In the genomic region with DNA sequence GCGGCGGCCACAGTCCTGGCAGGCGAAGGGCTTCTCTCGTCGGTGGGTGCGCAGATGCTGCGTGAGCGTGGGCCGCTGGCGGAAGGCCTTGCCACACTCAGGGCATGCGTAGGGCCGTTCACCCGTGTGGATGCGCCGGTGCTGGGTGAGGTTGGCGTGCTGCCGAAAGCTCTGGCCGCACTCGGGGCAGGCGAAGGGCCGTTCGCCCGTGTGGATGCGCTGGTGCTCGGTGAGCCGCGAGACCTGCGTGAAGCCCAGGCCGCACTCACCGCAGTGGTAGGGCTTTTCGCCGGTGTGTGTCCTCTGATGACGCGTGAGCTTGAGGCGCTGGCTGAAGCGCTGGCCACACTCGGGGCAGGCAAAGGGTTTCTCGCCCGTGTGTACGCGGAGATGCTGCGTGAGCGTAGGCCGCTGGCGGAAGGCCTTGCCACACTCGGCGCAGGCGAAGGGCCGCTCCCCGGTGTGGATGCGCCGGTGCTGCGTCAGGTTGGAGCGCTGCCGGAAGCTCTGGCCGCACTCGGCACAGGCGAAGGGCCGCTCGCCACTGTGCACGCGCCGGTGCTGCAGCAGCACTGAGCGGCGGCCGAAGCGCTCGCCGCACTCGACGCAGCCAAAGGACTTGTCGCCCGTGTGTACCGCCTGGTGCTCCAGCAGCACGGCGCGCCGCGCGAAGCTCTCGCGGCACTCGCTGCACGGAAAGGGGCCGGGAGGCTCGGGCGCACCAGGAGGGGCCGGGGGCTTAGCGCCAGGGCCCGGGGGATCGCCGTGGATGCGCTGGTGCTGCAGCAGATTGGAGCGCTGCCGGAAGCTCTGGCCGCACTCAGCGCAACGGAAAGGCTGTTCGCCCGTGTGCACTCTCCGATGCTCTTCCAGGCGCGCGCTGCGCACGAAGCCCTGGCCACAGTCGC, we compare ENCODE assay signal across 8 cellular contexts. TPM values are rescaled to one million over a fixed set of nuclear protein-coding genes. Genes with fewer than 3 reads are reported as not detected.
DNase-seq lines count a peak whose midpoint lies in the region; ATAC-seq and TF ChIP-seq lines count a peak whose summit lies in the region.

No MANE protein-coding gene starts in this region.

- no peak overlapping the region for H3K23ac ChIP-seq in H9 (ENCODE audit: insufficient read length, low read depth, low read length)

- no peaks in the 10 kb centered on the region; the same call in 1 of the 2 replicates for H3K27me3 Mint-ChIP-seq in H9 (ENCODE audit: low read depth)
- H3K27me3 Mint-ChIP-seq in stimulated activated naive B cell treated with anti-CD40 and anti-IgM and Interleukin-4, amounts not matched to agents 10 μg/mL and 1 μg/mL and 100 μg/mL, for 72 hours = no peaks in the 10 kb centered on the region

- H3K36me3 ChIP-seq in adrenal gland (replicated peaks in 1 of 2) = peaks cover 0 to 5% of the 10 kb centered on the region in 2 donors

- TF ChIP-seq CTCF in H9 (conservative IDR thresholded peaks at IDR 0.05) (no peak), adrenal gland (IDR thresholded peaks at IDR 0.05) (no peak)

- H3K4me3 ChIP-seq in adrenal gland = peak overlapping the region in 1 of 4 donors; percentile 20

- no peaks in the 10 kb centered on the region for H3K79me1 ChIP-seq in H9 (ENCODE audit: insufficient read depth, low read depth, low read length, poor library complexity, severe bottlenecking)

- H4K8ac ChIP-seq in H9 (replicated peaks; ENCODE audit: insufficient read length, low read depth, low read length) = no peak overlapping the region

- no peak overlapping the region for H3K4me3 Mint-ChIP-seq in H9
- H3K4me3 Mint-ChIP-seq in stimulated activated naive B cell treated with anti-CD40 and anti-IgM and Interleukin-4, amounts not matched to agents 10 μg/mL and 1 μg/mL and 100 μg/mL, for 72 hours = peak overlapping the region; percentile 83 to 89

- no peak overlapping the region for H2BK120ac ChIP-seq in H9 (ENCODE audit: low read depth, low read length, poor library complexity, severe bottlenecking)

- no peak overlapping the region for H3K56ac ChIP-seq in H9 (ENCODE audit: insufficient read length, low read depth, low read length)

- H4K20me1 ChIP-seq in H9 (ENCODE audit: control insufficient read depth, insufficient read depth, insufficient read length) = no peaks in the 10 kb centered on the region

- no peak overlapping the region for H3T11ph ChIP-seq in H9 (ENCODE audit: low read length)

- H2BK12ac ChIP-seq in H9 (ENCODE audit: insufficient read length, low read depth, low read length) = no peak overlapping the region

- H4K91ac ChIP-seq in H9 (ENCODE audit: insufficient read length, low read depth, low read length) = no peak overlapping the region

- H3K4me2 ChIP-seq in H9 (ENCODE audit: insufficient read depth, insufficient read length, low read length) = no peak overlapping the region

- no peak overlapping the region for H4K5ac ChIP-seq in H9 (ENCODE audit: insufficient read length, low read depth, low read length)

- no peak overlapping the region for H3K9ac ChIP-seq in H9 (ENCODE audit: extremely low read depth, insufficient read length, low read length)

- no peak overlapping the region for H2AK5ac ChIP-seq in H9 (ENCODE audit: insufficient read length, low read length)

- H2BK5ac ChIP-seq in H9 (ENCODE audit: insufficient read length, low read length) = no peak overlapping the region

- intact Hi-C loops in adrenal gland (cut with DNase I) = no loop called here

- H3K27ac Mint-ChIP-seq in H9 = no peak overlapping the region
- H3K27ac Mint-ChIP-seq in stimulated activated naive B cell treated with anti-CD40 and anti-IgM and Interleukin-4, amounts not matched to agents 10 μg/mL and 1 μg/mL and 100 μg/mL, for 72 hours = peak overlapping the region; percentile 86

- H3K4me1 ChIP-seq in H9 (ENCODE audit: insufficient read depth, low read length) (no peaks in the 10 kb centered on the region), adrenal gland (replicated peaks in 1 of 2) (peaks cover 22 to 38% of the 10 kb centered on the region in 2 donors)

- WGBS in H9 (ENCODE audit: extremely low coverage, insufficient read length, low lambda C conversion rate) = no CpG with 5 or more reads among the region's 107 CpGs
- WGBS in adrenal gland, 4 donors = 4 to 6% (median 5%) methylated on average over 22 to 107 of the region's 107 CpGs; no CpG with 5 or more reads in 1 of the 4 donors

- H3K14ac ChIP-seq in H9 (ENCODE audit: insufficient read depth, low read length) = no peak overlapping the region; the same call in 1 of the 2 replicates

- peaks cover 2 to 14% of the 10 kb centered on the region in 2 experiments; a peak in 3 of 4 replicates for H3K4me1 Mint-ChIP-seq in H9
- H3K4me1 Mint-ChIP-seq in stimulated activated naive B cell treated with anti-CD40 and anti-IgM and Interleukin-4, amounts not matched to agents 10 μg/mL and 1 μg/mL and 100 μg/mL, for 72 hours = peaks cover 41 to 69% of the 10 kb centered on the region in 2 donors

- no peaks in the 10 kb centered on the region for H3K27me3 ChIP-seq in H9 (ENCODE audit: insufficient read depth, low read length)
- H3K27me3 ChIP-seq in adrenal gland = no peaks in the 10 kb centered on the region

- H3K9me3 Mint-ChIP-seq in H9 = no peaks in the 10 kb centered on the region; a peak in 1 of 5 replicates
- no peaks in the 10 kb centered on the region for H3K9me3 Mint-ChIP-seq in stimulated activated naive B cell treated with anti-CD40 and anti-IgM and Interleukin-4, amounts not matched to agents 10 μg/mL and 1 μg/mL and 100 μg/mL, for 72 hours

- no peak overlapping the region for H3K4ac ChIP-seq in H9 (ENCODE audit: low read depth, low read length)

- H3K79me2 ChIP-seq in H9 (ENCODE audit: insufficient read depth, low read length) = peaks cover 5% of the 10 kb centered on the region; the same call in 1 of the 2 replicates

- no peaks in the 10 kb centered on the region for H3K9me3 ChIP-seq in H9 (ENCODE audit: control insufficient read depth, low read depth, low read length)
- H3K9me3 ChIP-seq in adrenal gland (replicated peaks in 1 of 3) = no peaks in the 10 kb centered on the region

- peak; percentile 4 to 6 for ATAC-seq in stimulated activated naive B cell treated with anti-CD40 and anti-IgM and Interleukin-4, amounts not matched to agents 10 μg/mL and 1 μg/mL and 100 μg/mL, for 72 hours (replicated peaks)
- no peak for ATAC-seq in GM21381 (IDR thresholded peaks at IDR 0.05; ENCODE audit: unreplicated experiment)
- ATAC-seq in HG02798 (IDR thresholded peaks at IDR 0.05; ENCODE audit: poor library complexity, unreplicated experiment) = no peak

- H2BK20ac ChIP-seq in H9 (ENCODE audit: low read depth, low read length, poor library complexity, severe bottlenecking) = no peak overlapping the region

- no peak overlapping the region for H2AFZ ChIP-seq in H9 (ENCODE audit: low read length)

- peak in 1 of 2 donors; percentile 26 for TF ChIP-seq POLR2A in adrenal gland (IDR thresholded peaks at IDR 0.05)

- peaks cover 6 to 25% (median 11%) of the 10 kb centered on the region in 3 experiments; a peak in 6 of 7 replicates for H3K36me3 Mint-ChIP-seq in H9 (ENCODE audit: insufficient read depth in 1 of 3, low read depth in 3 of 3)
- peaks cover 22 to 54% of the 10 kb centered on the region in 2 donors for H3K36me3 Mint-ChIP-seq in stimulated activated naive B cell treated with anti-CD40 and anti-IgM and Interleukin-4, amounts not matched to agents 10 μg/mL and 1 μg/mL and 100 μg/mL, for 72 hours

- H3K23me2 ChIP-seq in H9 (ENCODE audit: insufficient read length, low read depth, low read length, poor library complexity, severe bottlenecking) = peaks cover 4% of the 10 kb centered on the region

- peak; percentile 44 for DNase-seq in H9
- peak in 6 of 7 donors; percentile 52 to 82 (median 64) for DNase-seq in adrenal gland
- peak; percentile 22 for DNase-seq in iPS-NIHi11 (ENCODE audit: low spot score)
- peak; percentile 36 for DNase-seq in stimulated activated naive B cell treated with anti-CD40 and anti-IgM and Interleukin-4, amounts not matched to agents 10 μg/mL and 1 μg/mL and 100 μg/mL, for 72 hours
- no peak for DNase-seq in substantia nigra (lab: John Stamatoyannopoulos, UW)
- no peak for DNase-seq in NCI-H1417 (lab: John Stamatoyannopoulos, UW)

- no peak overlapping the region for H3K18ac ChIP-seq in H9 (ENCODE audit: insufficient read length, low read depth, low read length)

- no peak overlapping the region for H2BK15ac ChIP-seq in H9 (ENCODE audit: low read depth, low read length)

- H3K27ac ChIP-seq in H9 (ENCODE audit: insufficient read length, low read depth, low read length) (no peak overlapping the region), adrenal gland (peak overlapping the region in 2 of 5 donors; percentile 76 to 81), substantia nigra (ENCODE audit: low read depth, low read length, poor library complexity, severe bottlenecking) (no peak overlapping the region)

RNA-seq across cellular contexts. Expression of gene UBE2M, which starts 4.0 kb away (rescaled TPM):
- total RNA-seq in H9 (2021) = 127 and 136 TPM in 2 replicates
- 100 to 1,000 TPM in 1 of 8 donors, 10 to 100 TPM in 7; 19.9 to 164 (median 54.6) TPM for total RNA-seq in adrenal gland
- 100 to 1,000 TPM in 1 of 3 donors, 10 to 100 TPM in 2; 51.1 to 193 (median 55.6) TPM for polyA plus RNA-seq in adrenal gland

RNA-seq across cellular contexts. Expression of gene CHMP2A, which starts 7.5 kb away (rescaled TPM):
- total RNA-seq in H9 (2021) = 105 and 109 TPM in 2 replicates
- total RNA-seq in adrenal gland = 100 to 1,000 TPM; 146 to 246 (median 204) TPM
- 100 to 1,000 TPM; 273 to 560 (median 394) TPM for polyA plus RNA-seq in adrenal gland

RNA-seq across cellular contexts. Expression of gene MZF1, which starts 10.8 kb away (rescaled TPM):
- 23.6 and 24.2 TPM in 2 replicates for total RNA-seq in H9 (2021)
- total RNA-seq in adrenal gland = 10 to 100 TPM; 13.8 to 77.0 (median 33.2) TPM
- polyA plus RNA-seq in adrenal gland = 100 to 1,000 TPM in 2 of 3 donors, 1 to 10 TPM in 1; 8.7 to 152 (median 130) TPM

RNA-seq across cellular contexts. Expression of gene TRIM28, which starts 18.5 kb away (rescaled TPM):
- total RNA-seq in H9 (2021) (1,058 and 1,084 TPM in 2 replicates), adrenal gland (100 to 1,000 TPM; 161 to 279 (median 228) TPM)
- polyA plus RNA-seq in adrenal gland = 100 to 1,000 TPM; 245 to 302 (median 254) TPM

RNA-seq across cellular contexts. Expression of gene ZBTB45, which starts 42.8 kb away (rescaled TPM):
- total RNA-seq in H9 (2021) (18.7 and 18.8 TPM in 2 replicates), adrenal gland (10 to 100 TPM; 10.2 to 20.4 (median 14.9) TPM)
- 10 to 100 TPM in 1 of 3 donors, 1 to 10 TPM in 2; 1.7 to 12.6 (median 7.9) TPM for polyA plus RNA-seq in adrenal gland

Comparison
In these comparisons a context has a peak if more than half of its experiments do, and no peak if none do; other contexts are left out.
1. DNase-seq: peak in H9 (single experiment), adrenal gland (6 of 7), iPS-NIHi11 (single experiment) and stimulated activated naive B cell treated with anti-CD40 and anti-IgM and Interleukin-4, amounts not matched to agents 10 μg/mL and 1 μg/mL and 100 μg/mL, for 72 hours (single experiment); none in substantia nigra (0 of 49) and NCI-H1417 (0 of 3).
2. H3K4me3 Mint-ChIP-seq: peak in stimulated activated naive B cell treated with anti-CD40 and anti-IgM and Interleukin-4, amounts not matched to agents 10 μg/mL and 1 μg/mL and 100 μg/mL, for 72 hours (2 of 2); none in H9 (0 of 2).
3. ATAC-seq: peak in stimulated activated naive B cell treated with anti-CD40 and anti-IgM and Interleukin-4, amounts not matched to agents 10 μg/mL and 1 μg/mL and 100 μg/mL, for 72 hours (2 of 2); none in GM21381 (single experiment) and HG02798 (single experiment).